Comparison of ENCODE assay signal across 34 cellular contexts in genomic region chr16:88739975-88740726, GRCh38. TPM values are rescaled to one million over a fixed set of nuclear protein-coding genes. Genes with fewer than 3 reads are reported as not detected.
"Had no signal": no experiment of that assay in that cellular context is flagged by ENCODE, and none has a peak within 500 bp of the region (broad histone marks: within the 10 kb centered on the region; RNA-seq: fewer than 3 reads in every experiment).

No MANE protein-coding gene starts in this region.

- ATAC-seq: activated CD4-positive, alpha-beta T cell treated with anti-CD3 and anti-CD28 coated beads for 36 hours; activated CD4-positive, CD25-positive, alpha-beta regulatory T cell treated with anti-CD3 and anti-CD28 coated beads, Interleukin-2, amount 50 U/mL, for 24 hours; activated CD8-positive, alpha-beta T cell treated with anti-CD3 and anti-CD28 coated beads, Interleukin-2, amount 10 ng/mL, durations not matched to agents 7 days and 5 days; WTC11 had no signal

- H2AFZ ChIP-seq: PC-9 had no signal

- H3K4me2 ChIP-seq: PC-9 had no signal

- H3K9me3 ChIP-seq: ascending aorta had no signal

- FAIRE-seq: RCC 7860, TTC549 had no signal

- H3K27me3 Mint-ChIP-seq: activated CD4-positive, alpha-beta T cell treated with anti-CD3 and anti-CD28 coated beads for 36 hours; activated CD4-positive, alpha-beta T cell treated with anti-CD3 and anti-CD28 coated beads, Interleukin-2, amount 10 ng/mL, durations not matched to agents 7 days and 5 days; activated naive CD8-positive, alpha-beta T cell treated with anti-CD3 and anti-CD28 coated beads for 36 hours; activated T-cell treated with anti-CD3 and anti-CD28 coated beads, Interleukin-2, amount 50 U/mL, for 24 hours had no signal

- H3K9me3 Mint-ChIP-seq: activated CD4-positive, alpha-beta T cell treated with anti-CD3 and anti-CD28 coated beads, Interleukin-2, amount 10 ng/mL, durations not matched to agents 7 days and 5 days; activated naive CD4-positive, alpha-beta T cell treated with anti-CD3 and anti-CD28 coated beads for 36 hours; activated naive CD8-positive, alpha-beta T cell treated with anti-CD3 and anti-CD28 coated beads for 36 hours; activated T-cell treated with anti-CD3 and anti-CD28 coated beads, Interleukin-2, amount 50 U/mL, for 24 hours; T-helper 1 cell treated with Interleukin-12 subunit alpha and Interleukin-12 subunit beta and Interleukin-4 antibody, amounts not matched to agents 30 μg/mL and 1 μg/mL, for 36 hours; T-helper 2 cell treated with Interferon-gamma antibody and Interleukin-4, amounts not matched to agents 5 μg/mL and 100 μg/mL, for 36 hours; WTC11 had no signal

- H3K27ac Mint-ChIP-seq: activated CD4-positive, alpha-beta T cell treated with anti-CD3 and anti-CD28 coated beads for 36 hours; activated CD4-positive, alpha-beta T cell treated with anti-CD3 and anti-CD28 coated beads, Interleukin-2, amount 10 ng/mL, durations not matched to agents 7 days and 5 days; activated CD8-positive, alpha-beta T cell treated with anti-CD3 and anti-CD28 coated beads, Interleukin-2, amount 10 ng/mL, durations not matched to agents 7 days and 5 days; activated naive CD4-positive, alpha-beta T cell treated with anti-CD3 and anti-CD28 coated beads for 36 hours; activated naive CD8-positive, alpha-beta T cell treated with anti-CD3 and anti-CD28 coated beads for 36 hours; activated T-cell treated with anti-CD3 and anti-CD28 coated beads, Interleukin-2, amount 50 U/mL, for 24 hours; T-helper 1 cell treated with Interleukin-12 subunit alpha and Interleukin-12 subunit beta and Interleukin-4 antibody, amounts not matched to agents 30 μg/mL and 1 μg/mL, for 36 hours; T-helper 2 cell treated with Interferon-gamma antibody and Interleukin-4, amounts not matched to agents 5 μg/mL and 100 μg/mL, for 36 hours; WTC11 had no signal

- H3K27ac ChIP-seq: ascending aorta, PC-9, SK-N-MC had no signal

- H3K36me3 Mint-ChIP-seq: WTC11 had no signal

- H3K4me3 Mint-ChIP-seq: activated CD4-positive, alpha-beta T cell treated with anti-CD3 and anti-CD28 coated beads for 36 hours; activated CD4-positive, alpha-beta T cell treated with anti-CD3 and anti-CD28 coated beads, Interleukin-2, amount 10 ng/mL, durations not matched to agents 7 days and 5 days; activated CD8-positive, alpha-beta T cell treated with anti-CD3 and anti-CD28 coated beads, Interleukin-2, amount 10 ng/mL, durations not matched to agents 7 days and 5 days; activated naive CD4-positive, alpha-beta T cell treated with anti-CD3 and anti-CD28 coated beads for 36 hours; activated naive CD8-positive, alpha-beta T cell treated with anti-CD3 and anti-CD28 coated beads for 36 hours; activated T-cell treated with anti-CD3 and anti-CD28 coated beads, Interleukin-2, amount 50 U/mL, for 24 hours; T-helper 1 cell treated with Interleukin-12 subunit alpha and Interleukin-12 subunit beta and Interleukin-4 antibody, amounts not matched to agents 30 μg/mL and 1 μg/mL, for 36 hours; T-helper 2 cell treated with Interferon-gamma antibody and Interleukin-4, amounts not matched to agents 5 μg/mL and 100 μg/mL, for 36 hours; WTC11 had no signal

- H3K27me3 ChIP-seq: ascending aorta had no signal

- H3K4me3 ChIP-seq: ascending aorta, PC-9, SK-N-MC had no signal

- DNase-seq: activated CD4-positive, alpha-beta T cell treated with anti-CD3 and anti-CD28 coated beads for 36 hours; activated CD4-positive, alpha-beta T cell treated with anti-CD3 and anti-CD28 coated beads, Interleukin-2, amount 10 ng/mL, durations not matched to agents 7 days and 5 days; activated CD4-positive, alpha-beta T cell treated with anti-CD3 and anti-CD28 coated beads, Interleukin-2, amount 50 U/mL, for 48 hours; activated CD8-positive, alpha-beta T cell treated with anti-CD3 and anti-CD28 coated beads, Interleukin-2, amount 10 ng/mL, durations not matched to agents 7 days and 5 days; activated gamma-delta T cell treated with Interleukin-2 at 50 U/mL for 16 hours; activated naive CD4-positive, alpha-beta T cell treated with anti-CD3 and anti-CD28 coated beads for 36 hours; activated naive CD8-positive, alpha-beta T cell treated with anti-CD3 and anti-CD28 coated beads for 36 hours; activated T-cell treated with anti-CD3 and anti-CD28 coated beads, Interleukin-2, amount 50 U/mL, for 24 hours; amygdala; Kasumi-1; KG1; MM.1S; MV-4-11; NCI-H1092 treated with DMSO at 0.1 percent for 48 hours; NCI-H1417; NCI-H146; NCI-H187; NCI-H2029 treated with DMSO at 0.1 percent for 48 hours; NCI-H2107; NCI-H2171; NCI-H510A; NCI-H526; NCI-H748 treated with DMSO at 0.1 percent for 48 hours; NK-92 treated with Interleukin-12 subunit alpha and Interleukin-12 subunit beta, amount 100 ng/mL, for 24 hours; PC-9; Right ventricle myocardium superior had no signal

RNA-seq across cellular contexts. Expression of gene SNAI3, which starts 53.8 kb away (rescaled TPM):
- total RNA-seq: ascending aorta had no signal
